Comparison of ENCODE assay signal across 1 cellular context in the genomic region with DNA sequence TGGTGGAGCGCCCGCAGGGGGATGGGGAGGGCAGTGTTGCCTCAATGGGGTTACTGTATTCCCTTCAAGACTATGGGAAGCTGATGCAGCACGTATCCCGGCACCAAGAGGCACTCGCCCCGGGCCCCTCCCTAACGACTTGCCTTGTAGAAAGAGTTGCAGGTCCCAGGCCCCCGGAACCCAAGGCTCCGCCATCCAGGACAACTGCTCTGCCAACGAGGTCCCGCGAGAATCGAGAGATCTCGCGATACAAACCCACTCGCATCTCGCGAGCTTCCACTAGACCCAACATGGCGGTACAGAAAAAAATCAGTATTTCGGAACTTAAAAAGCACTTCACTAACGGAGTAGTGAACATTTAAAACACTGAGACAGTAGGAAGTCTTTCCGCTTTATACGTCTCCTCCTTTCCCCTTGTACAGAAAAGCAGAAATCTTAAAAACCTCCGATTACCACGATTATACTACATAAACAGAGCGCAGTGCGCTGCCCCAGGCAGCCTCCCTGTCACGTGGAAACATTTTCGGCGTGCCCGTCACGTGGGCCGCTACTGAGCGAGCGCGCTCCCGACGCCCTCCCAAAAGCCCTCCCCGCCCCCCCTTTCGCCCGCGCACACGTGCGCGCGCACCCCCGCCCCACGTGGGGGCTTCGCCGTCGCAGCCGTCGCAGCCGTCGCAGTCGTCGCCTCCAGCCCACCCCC.
TF ChIP-seq lines count a peak whose summit lies in the region.

Gene ZZZ3 (minus strand): TSS at position 217 of the 700 bp plus-strand sequence. CDS start 49,304 bp downstream, outside the sequence.

TF ChIP-seq in H1, 55 proteins besides CTCF, POLR2A, EP300 and RAD21:
- no peak for TF ChIP-seq FOSL1 (IDR thresholded peaks at IDR 0.05; ENCODE audit: insufficient read depth, low read depth, low read length)
- no peak for TF ChIP-seq SAP30 (IDR thresholded peaks at IDR 0.05; ENCODE audit: insufficient read depth, insufficient replicate concordance, low read length)
- no peak for TF ChIP-seq JUN (IDR thresholded peaks at IDR 0.05; ENCODE audit: low read depth, low read length)
- TF ChIP-seq JUND (IDR thresholded peaks at IDR 0.05; ENCODE audit: low read length), result no peak
- no peak for TF ChIP-seq SRF (IDR thresholded peaks at IDR 0.05; ENCODE audit: low read depth, low read length)
- TF ChIP-seq BCL11A (IDR thresholded peaks at IDR 0.05; ENCODE audit: low read depth in 2 of 2, low read length in 2 of 2), result no peak
- TF ChIP-seq CTBP2 (IDR thresholded peaks at IDR 0.05; ENCODE audit: borderline replicate concordance, insufficient read depth, insufficient read length, low read length), result no peak
- TF ChIP-seq, protein P1, sequence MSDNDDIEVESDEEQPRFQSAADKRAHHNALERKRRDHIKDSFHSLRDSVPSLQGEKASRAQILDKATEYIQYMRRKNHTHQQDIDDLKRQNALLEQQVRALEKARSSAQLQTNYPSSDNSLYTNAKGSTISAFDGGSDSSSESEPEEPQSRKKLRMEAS (IDR thresholded peaks at IDR 0.05), result peak; percentile 90
- peak; percentile 87 for TF ChIP-seq ATF3 (IDR thresholded peaks at IDR 0.05; ENCODE audit: insufficient read depth, low read depth, low read length)
- no peak for TF ChIP-seq CBX5 (IDR thresholded peaks at IDR 0.05; ENCODE audit: low read depth, low read length)
- TF ChIP-seq TCF12 (IDR thresholded peaks at IDR 0.05; ENCODE audit: low read depth, low read length), result peak; percentile 25; the same call in 1 of the 2 replicates
- TF ChIP-seq, protein P2, sequence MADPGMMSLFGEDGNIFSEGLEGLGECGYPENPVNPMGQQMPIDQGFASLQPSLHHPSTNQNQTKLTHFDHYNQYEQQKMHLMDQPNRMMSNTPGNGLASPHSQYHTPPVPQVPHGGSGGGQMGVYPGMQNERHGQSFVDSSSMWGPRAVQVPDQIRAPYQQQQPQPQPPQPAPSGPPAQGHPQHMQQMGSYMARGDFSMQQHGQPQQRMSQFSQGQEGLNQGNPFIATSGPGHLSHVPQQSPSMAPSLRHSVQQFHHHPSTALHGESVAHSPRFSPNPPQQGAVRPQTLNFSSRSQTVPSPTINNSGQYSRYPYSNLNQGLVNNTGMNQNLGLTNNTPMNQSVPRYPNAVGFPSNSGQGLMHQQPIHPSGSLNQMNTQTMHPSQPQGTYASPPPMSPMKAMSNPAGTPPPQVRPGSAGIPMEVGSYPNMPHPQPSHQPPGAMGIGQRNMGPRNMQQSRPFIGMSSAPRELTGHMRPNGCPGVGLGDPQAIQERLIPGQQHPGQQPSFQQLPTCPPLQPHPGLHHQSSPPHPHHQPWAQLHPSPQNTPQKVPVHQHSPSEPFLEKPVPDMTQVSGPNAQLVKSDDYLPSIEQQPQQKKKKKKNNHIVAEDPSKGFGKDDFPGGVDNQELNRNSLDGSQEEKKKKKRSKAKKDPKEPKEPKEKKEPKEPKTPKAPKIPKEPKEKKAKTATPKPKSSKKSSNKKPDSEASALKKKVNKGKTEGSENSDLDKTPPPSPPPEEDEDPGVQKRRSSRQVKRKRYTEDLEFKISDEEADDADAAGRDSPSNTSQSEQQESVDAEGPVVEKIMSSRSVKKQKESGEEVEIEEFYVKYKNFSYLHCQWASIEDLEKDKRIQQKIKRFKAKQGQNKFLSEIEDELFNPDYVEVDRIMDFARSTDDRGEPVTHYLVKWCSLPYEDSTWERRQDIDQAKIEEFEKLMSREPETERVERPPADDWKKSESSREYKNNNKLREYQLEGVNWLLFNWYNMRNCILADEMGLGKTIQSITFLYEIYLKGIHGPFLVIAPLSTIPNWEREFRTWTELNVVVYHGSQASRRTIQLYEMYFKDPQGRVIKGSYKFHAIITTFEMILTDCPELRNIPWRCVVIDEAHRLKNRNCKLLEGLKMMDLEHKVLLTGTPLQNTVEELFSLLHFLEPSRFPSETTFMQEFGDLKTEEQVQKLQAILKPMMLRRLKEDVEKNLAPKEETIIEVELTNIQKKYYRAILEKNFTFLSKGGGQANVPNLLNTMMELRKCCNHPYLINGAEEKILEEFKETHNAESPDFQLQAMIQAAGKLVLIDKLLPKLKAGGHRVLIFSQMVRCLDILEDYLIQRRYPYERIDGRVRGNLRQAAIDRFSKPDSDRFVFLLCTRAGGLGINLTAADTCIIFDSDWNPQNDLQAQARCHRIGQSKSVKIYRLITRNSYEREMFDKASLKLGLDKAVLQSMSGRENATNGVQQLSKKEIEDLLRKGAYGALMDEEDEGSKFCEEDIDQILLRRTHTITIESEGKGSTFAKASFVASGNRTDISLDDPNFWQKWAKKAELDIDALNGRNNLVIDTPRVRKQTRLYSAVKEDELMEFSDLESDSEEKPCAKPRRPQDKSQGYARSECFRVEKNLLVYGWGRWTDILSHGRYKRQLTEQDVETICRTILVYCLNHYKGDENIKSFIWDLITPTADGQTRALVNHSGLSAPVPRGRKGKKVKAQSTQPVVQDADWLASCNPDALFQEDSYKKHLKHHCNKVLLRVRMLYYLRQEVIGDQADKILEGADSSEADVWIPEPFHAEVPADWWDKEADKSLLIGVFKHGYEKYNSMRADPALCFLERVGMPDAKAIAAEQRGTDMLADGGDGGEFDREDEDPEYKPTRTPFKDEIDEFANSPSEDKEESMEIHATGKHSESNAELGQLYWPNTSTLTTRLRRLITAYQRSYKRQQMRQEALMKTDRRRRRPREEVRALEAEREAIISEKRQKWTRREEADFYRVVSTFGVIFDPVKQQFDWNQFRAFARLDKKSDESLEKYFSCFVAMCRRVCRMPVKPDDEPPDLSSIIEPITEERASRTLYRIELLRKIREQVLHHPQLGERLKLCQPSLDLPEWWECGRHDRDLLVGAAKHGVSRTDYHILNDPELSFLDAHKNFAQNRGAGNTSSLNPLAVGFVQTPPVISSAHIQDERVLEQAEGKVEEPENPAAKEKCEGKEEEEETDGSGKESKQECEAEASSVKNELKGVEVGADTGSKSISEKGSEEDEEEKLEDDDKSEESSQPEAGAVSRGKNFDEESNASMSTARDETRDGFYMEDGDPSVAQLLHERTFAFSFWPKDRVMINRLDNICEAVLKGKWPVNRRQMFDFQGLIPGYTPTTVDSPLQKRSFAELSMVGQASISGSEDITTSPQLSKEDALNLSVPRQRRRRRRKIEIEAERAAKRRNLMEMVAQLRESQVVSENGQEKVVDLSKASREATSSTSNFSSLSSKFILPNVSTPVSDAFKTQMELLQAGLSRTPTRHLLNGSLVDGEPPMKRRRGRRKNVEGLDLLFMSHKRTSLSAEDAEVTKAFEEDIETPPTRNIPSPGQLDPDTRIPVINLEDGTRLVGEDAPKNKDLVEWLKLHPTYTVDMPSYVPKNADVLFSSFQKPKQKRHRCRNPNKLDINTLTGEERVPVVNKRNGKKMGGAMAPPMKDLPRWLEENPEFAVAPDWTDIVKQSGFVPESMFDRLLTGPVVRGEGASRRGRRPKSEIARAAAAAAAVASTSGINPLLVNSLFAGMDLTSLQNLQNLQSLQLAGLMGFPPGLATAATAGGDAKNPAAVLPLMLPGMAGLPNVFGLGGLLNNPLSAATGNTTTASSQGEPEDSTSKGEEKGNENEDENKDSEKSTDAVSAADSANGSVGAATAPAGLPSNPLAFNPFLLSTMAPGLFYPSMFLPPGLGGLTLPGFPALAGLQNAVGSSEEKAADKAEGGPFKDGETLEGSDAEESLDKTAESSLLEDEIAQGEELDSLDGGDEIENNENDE (IDR thresholded peaks at IDR 0.05; ENCODE audit: insufficient replicate concordance, low read length), result no peak
- TF ChIP-seq CREB1 (IDR thresholded peaks at IDR 0.05), result peak; percentile 64; the same call in 1 of the 2 replicates
- no peak for TF ChIP-seq EGR1 (IDR thresholded peaks at IDR 0.05; ENCODE audit: borderline replicate concordance, low read depth, low read length)
- TF ChIP-seq KDM5A (IDR thresholded peaks at IDR 0.05; ENCODE audit: low read length), result peak; percentile 86
- no peak for TF ChIP-seq HDAC2 (IDR thresholded peaks at IDR 0.05; ENCODE audit: borderline replicate concordance in 1 of 2, low read depth in 2 of 2, low read length in 2 of 2)
- TF ChIP-seq PHF8 (conservative IDR thresholded peaks at IDR 0.05; ENCODE audit: low read depth, low read length), result peak; percentile 72
- no peak for TF ChIP-seq SUZ12 (IDR thresholded peaks at IDR 0.05; ENCODE audit: low read length)
- TF ChIP-seq, protein P3, sequence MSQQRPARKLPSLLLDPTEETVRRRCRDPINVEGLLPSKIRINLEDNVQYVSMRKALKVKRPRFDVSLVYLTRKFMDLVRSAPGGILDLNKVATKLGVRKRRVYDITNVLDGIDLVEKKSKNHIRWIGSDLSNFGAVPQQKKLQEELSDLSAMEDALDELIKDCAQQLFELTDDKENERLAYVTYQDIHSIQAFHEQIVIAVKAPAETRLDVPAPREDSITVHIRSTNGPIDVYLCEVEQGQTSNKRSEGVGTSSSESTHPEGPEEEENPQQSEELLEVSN (IDR thresholded peaks at IDR 0.05), result peak; percentile 62; the same call in 1 of the 2 replicates
- no peak for TF ChIP-seq RFX5 (IDR thresholded peaks at IDR 0.05; ENCODE audit: borderline replicate concordance, low read depth, low read length)
- no peak for TF ChIP-seq SP2 (IDR thresholded peaks at IDR 0.05; ENCODE audit: low read length)
- TF ChIP-seq NRF1 (IDR thresholded peaks at IDR 0.05; ENCODE audit: low read depth, low read length), result 0 out of 2 replicates have a peak, but pooled peaks have one; percentile 6
- no peak for TF ChIP-seq GTF2F1 (IDR thresholded peaks at IDR 0.05; ENCODE audit: borderline replicate concordance, low read depth, low read length)
- TF ChIP-seq MAFK (IDR thresholded peaks at IDR 0.05; ENCODE audit: low read depth, low read length), result no peak
- TF ChIP-seq POLR2AphosphoS5 (IDR thresholded peaks at IDR 0.05; ENCODE audit: low read depth, low read length), result peak; percentile 73
- TF ChIP-seq ATF2 (IDR thresholded peaks at IDR 0.05; ENCODE audit: low read length), result peak; percentile 95
- peak; percentile 95 for TF ChIP-seq USF2 (IDR thresholded peaks at IDR 0.05; ENCODE audit: low read length)
- peak; percentile 96 for TF ChIP-seq YY1 (IDR thresholded peaks at IDR 0.05; ENCODE audit: low read depth, low read length)
- no peak for TF ChIP-seq CHD1 (IDR thresholded peaks at IDR 0.05; ENCODE audit: low read depth, low read length)
- TF ChIP-seq SP4 (IDR thresholded peaks at IDR 0.05; ENCODE audit: low read length), result no peak
- TF ChIP-seq ASH2L (IDR thresholded peaks at IDR 0.05; ENCODE audit: low read length), result peak; percentile 59
- TF ChIP-seq SIN3A (conservative IDR thresholded peaks at IDR 0.05 in 1 of 2, IDR thresholded peaks at IDR 0.05 in 1 of 2; ENCODE audit: low read depth in 1 of 2, low read length in 2 of 2), result peak in 1 of 2 experiments; percentile 23; a peak in 1 of 4 replicates
- no peak for TF ChIP-seq EZH2 (IDR thresholded peaks at IDR 0.05; ENCODE audit: low read depth, low read length, severe bottlenecking)
- TF ChIP-seq RBBP5 (IDR thresholded peaks at IDR 0.05; ENCODE audit: borderline replicate concordance, low read depth, low read length), result peak; percentile 76; the same call in 1 of the 2 replicates
- no peak for TF ChIP-seq NANOG (IDR thresholded peaks at IDR 0.05; ENCODE audit: insufficient read depth, low read depth, low read length, poor library complexity, severe bottlenecking)
- TF ChIP-seq RNF2 (IDR thresholded peaks at IDR 0.05; ENCODE audit: borderline replicate concordance, low read depth, low read length, missing control alignments, poor library complexity, severe bottlenecking), result no peak
- TF ChIP-seq CBX8 (IDR thresholded peaks at IDR 0.05; ENCODE audit: borderline replicate concordance, low read depth, low read length), result no peak
- no peak for TF ChIP-seq POU5F1 (IDR thresholded peaks at IDR 0.05; ENCODE audit: low read depth, low read length)
- TF ChIP-seq HDAC6 (IDR thresholded peaks at IDR 0.05; ENCODE audit: low read depth, low read length), result no peak
- TF ChIP-seq SIX5 (IDR thresholded peaks at IDR 0.05; ENCODE audit: low read depth, low read length), result no peak
- no peak for TF ChIP-seq GABPA (IDR thresholded peaks at IDR 0.05; ENCODE audit: borderline replicate concordance, insufficient read depth, low read length)
- no peak for TF ChIP-seq KDM1A (IDR thresholded peaks at IDR 0.05; ENCODE audit: borderline replicate concordance, low read length)
- TF ChIP-seq BACH1 (IDR thresholded peaks at IDR 0.05; ENCODE audit: low read length), result no peak; the same call in 1 of the 2 replicates
- TF ChIP-seq KDM4A (IDR thresholded peaks at IDR 0.05; ENCODE audit: low read depth, low read length, severe bottlenecking), result peak; percentile 98
- peak; percentile 98 for TF ChIP-seq BRCA1 (IDR thresholded peaks at IDR 0.05; ENCODE audit: low read depth, low read length)
- no peak for TF ChIP-seq CEBPB (IDR thresholded peaks at IDR 0.05; ENCODE audit: low read depth, low read length)
- peak; percentile 72 for TF ChIP-seq TBP (IDR thresholded peaks at IDR 0.05; ENCODE audit: low read depth, low read length)
- TF ChIP-seq RXRA (IDR thresholded peaks at IDR 0.05; ENCODE audit: insufficient read depth, low read depth, low read length), result no peak
- peak; percentile 97 for TF ChIP-seq TAF1 (IDR thresholded peaks at IDR 0.05; ENCODE audit: low read depth, low read length)
- no peak for TF ChIP-seq TEAD4 (IDR thresholded peaks at IDR 0.05; ENCODE audit: low read depth, low read length)
- no peak for TF ChIP-seq SIRT6 (IDR thresholded peaks at IDR 0.05; ENCODE audit: low read length)
- TF ChIP-seq SP1 (IDR thresholded peaks at IDR 0.05; ENCODE audit: low read depth, low read length), result no peak
- TF ChIP-seq TAF7 (optimal IDR thresholded peaks at IDR 0.05; ENCODE audit: borderline replicate concordance, low read depth, low read length), result no peak
- TF ChIP-seq ZNF274 (IDR thresholded peaks at IDR 0.05; ENCODE audit: borderline replicate concordance, extremely low read depth, low read length), result no peak
- peak; percentile 99 for TF ChIP-seq CHD2 (IDR thresholded peaks at IDR 0.05; ENCODE audit: low read length)
